Comparison of ENCODE assay signal across 1 cellular context in genomic region chr10:1048732-1049424, GRCh38.
TF ChIP-seq lines count a peak whose summit lies in the region.

Gene IDI1, minus strand, starts transcription at chr10:1049119. Its CDS starts 116 bp downstream, at chr10:1049003.

TF ChIP-seq in HepG2, 621 proteins besides CTCF, POLR2A, EP300 and RAD21 (continued from another document and continues in another):
- TF ChIP-seq ZBTB14 (CRISPR knock-in tag; IDR thresholded peaks at IDR 0.05) (peak; percentile 20; the same call in 1 of the 2 replicates), KLF16 (CRISPR knock-in tag; IDR thresholded peaks at IDR 0.05) (no peak; a peak in 1 of 4 replicates), CENPBD1 (CRISPR knock-in tag; IDR thresholded peaks at IDR 0.05; ENCODE audit: borderline replicate concordance, low read depth) (no peak), XRCC5 (optimal IDR thresholded peaks at IDR 0.05; ENCODE audit: low read length) (peak; percentile 14), MTF2 (CRISPR knock-in tag; IDR thresholded peaks at IDR 0.05; ENCODE audit: borderline replicate concordance) (no peak), PITX1 (CRISPR knock-in tag; IDR thresholded peaks at IDR 0.05) (no peak), CSRNP1 (CRISPR knock-in tag; IDR thresholded peaks at IDR 0.05) (peak; percentile 96), SRSF1 (optimal IDR thresholded peaks at IDR 0.05; ENCODE audit: low read depth, low read length) (peak; percentile 64), RAD51 (IDR thresholded peaks at IDR 0.05; ENCODE audit: borderline replicate concordance) (no peak), ATM (IDR thresholded peaks at IDR 0.05; ENCODE audit: borderline replicate concordance) (no peak), KAT8 (CRISPR knock-in tag; IDR thresholded peaks at IDR 0.05) (peak; percentile 68), FOXC1 (CRISPR knock-in tag; IDR thresholded peaks at IDR 0.05; ENCODE audit: borderline replicate concordance) (peak; percentile 55; the same call in 1 of the 2 replicates), ZNF431 (CRISPR knock-in tag; IDR thresholded peaks at IDR 0.05; ENCODE audit: borderline replicate concordance, low read depth) (peak; percentile 94), ZNF615 (CRISPR knock-in tag; IDR thresholded peaks at IDR 0.05; ENCODE audit: borderline replicate concordance) (no peak), ZNF280B (CRISPR knock-in tag; IDR thresholded peaks at IDR 0.05; ENCODE audit: borderline replicate concordance) (0 out of 2 replicates have a peak, but pooled peaks have one; percentile 18), CHD4 (IDR thresholded peaks at IDR 0.05; ENCODE audit: borderline replicate concordance, low read length) (no peak), THAP11 (CRISPR knock-in tag; IDR thresholded peaks at IDR 0.05) (peak; percentile 81), ZFX (CRISPR knock-in tag; IDR thresholded peaks at IDR 0.05; ENCODE audit: low read depth) (peak; percentile 89), ZNF691 (CRISPR knock-in tag; IDR thresholded peaks at IDR 0.05; ENCODE audit: borderline replicate concordance, low read depth) (peak; percentile 85), ZNF12 (CRISPR knock-in tag; IDR thresholded peaks at IDR 0.05) (no peak), HINFP (CRISPR knock-in tag; IDR thresholded peaks at IDR 0.05; ENCODE audit: low read depth) (0 out of 2 replicates have a peak, but pooled peaks have one; percentile 27), TEAD2 (CRISPR knock-in tag; IDR thresholded peaks at IDR 0.05) (no peak), ZNF567 (CRISPR knock-in tag; IDR thresholded peaks at IDR 0.05; ENCODE audit: borderline replicate concordance) (peak; percentile 28; the same call in 1 of the 2 replicates), ARNTL (CRISPR knock-in tag; IDR thresholded peaks at IDR 0.05) (peak; percentile 87), IKZF1 (IDR thresholded peaks at IDR 0.05) (no peak), TCF7L2 (IDR thresholded peaks at IDR 0.05; ENCODE audit: low read depth, low read length) (no peak), MXD3 (CRISPR knock-in tag; IDR thresholded peaks at IDR 0.05) (peak; percentile 83; the same call in 1 of the 2 replicates), ZNF563 (CRISPR knock-in tag; IDR thresholded peaks at IDR 0.05) (peak; percentile 86; the same call in 1 of the 2 replicates), ZNF496 (CRISPR knock-in tag; IDR thresholded peaks at IDR 0.05; ENCODE audit: insufficient replicate concordance) (no peak), ZNF792 (CRISPR knock-in tag; IDR thresholded peaks at IDR 0.05) (0 out of 2 replicates have a peak, but pooled peaks have one; percentile 7), NFIC (IDR thresholded peaks at IDR 0.05; ENCODE audit: low read length) (no peak), ZNF850 (CRISPR knock-in tag; conservative IDR thresholded peaks at IDR 0.05) (0 out of 2 replicates have a peak, but pooled peaks have one; percentile 24), BCL6 (CRISPR knock-in tag; IDR thresholded peaks at IDR 0.05) (0 out of 2 replicates have a peak, but pooled peaks have one; percentile 21), ZNF788 (CRISPR knock-in tag; IDR thresholded peaks at IDR 0.05; ENCODE audit: borderline replicate concordance) (peak; percentile 49; the same call in 1 of the 2 replicates), IRX3 (CRISPR knock-in tag; IDR thresholded peaks at IDR 0.05; ENCODE audit: borderline replicate concordance, low read depth) (0 out of 2 replicates have a peak, but pooled peaks have one; percentile 17), ZBTB38 (CRISPR knock-in tag; IDR thresholded peaks at IDR 0.05) (peak; percentile 77; the same call in 1 of the 2 replicates)
- TF ChIP-seq, protein P1, sequence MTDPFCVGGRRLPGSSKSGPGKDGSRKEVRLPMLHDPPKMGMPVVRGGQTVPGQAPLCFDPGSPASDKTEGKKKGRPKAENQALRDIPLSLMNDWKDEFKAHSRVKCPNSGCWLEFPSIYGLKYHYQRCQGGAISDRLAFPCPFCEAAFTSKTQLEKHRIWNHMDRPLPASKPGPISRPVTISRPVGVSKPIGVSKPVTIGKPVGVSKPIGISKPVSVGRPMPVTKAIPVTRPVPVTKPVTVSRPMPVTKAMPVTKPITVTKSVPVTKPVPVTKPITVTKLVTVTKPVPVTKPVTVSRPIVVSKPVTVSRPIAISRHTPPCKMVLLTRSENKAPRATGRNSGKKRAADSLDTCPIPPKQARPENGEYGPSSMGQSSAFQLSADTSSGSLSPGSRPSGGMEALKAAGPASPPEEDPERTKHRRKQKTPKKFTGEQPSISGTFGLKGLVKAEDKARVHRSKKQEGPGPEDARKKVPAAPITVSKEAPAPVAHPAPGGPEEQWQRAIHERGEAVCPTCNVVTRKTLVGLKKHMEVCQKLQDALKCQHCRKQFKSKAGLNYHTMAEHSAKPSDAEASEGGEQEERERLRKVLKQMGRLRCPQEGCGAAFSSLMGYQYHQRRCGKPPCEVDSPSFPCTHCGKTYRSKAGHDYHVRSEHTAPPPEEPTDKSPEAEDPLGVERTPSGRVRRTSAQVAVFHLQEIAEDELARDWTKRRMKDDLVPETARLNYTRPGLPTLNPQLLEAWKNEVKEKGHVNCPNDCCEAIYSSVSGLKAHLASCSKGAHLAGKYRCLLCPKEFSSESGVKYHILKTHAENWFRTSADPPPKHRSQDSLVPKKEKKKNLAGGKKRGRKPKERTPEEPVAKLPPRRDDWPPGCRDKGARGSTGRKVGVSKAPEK (CRISPR knock-in tag; IDR thresholded peaks at IDR 0.05; ENCODE audit: borderline replicate concordance): no peak
- TF ChIP-seq, protein P2, sequence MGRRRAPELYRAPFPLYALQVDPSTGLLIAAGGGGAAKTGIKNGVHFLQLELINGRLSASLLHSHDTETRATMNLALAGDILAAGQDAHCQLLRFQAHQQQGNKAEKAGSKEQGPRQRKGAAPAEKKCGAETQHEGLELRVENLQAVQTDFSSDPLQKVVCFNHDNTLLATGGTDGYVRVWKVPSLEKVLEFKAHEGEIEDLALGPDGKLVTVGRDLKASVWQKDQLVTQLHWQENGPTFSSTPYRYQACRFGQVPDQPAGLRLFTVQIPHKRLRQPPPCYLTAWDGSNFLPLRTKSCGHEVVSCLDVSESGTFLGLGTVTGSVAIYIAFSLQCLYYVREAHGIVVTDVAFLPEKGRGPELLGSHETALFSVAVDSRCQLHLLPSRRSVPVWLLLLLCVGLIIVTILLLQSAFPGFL (CRISPR knock-in tag; IDR thresholded peaks at IDR 0.05): no peak
- TF ChIP-seq, protein P3, sequence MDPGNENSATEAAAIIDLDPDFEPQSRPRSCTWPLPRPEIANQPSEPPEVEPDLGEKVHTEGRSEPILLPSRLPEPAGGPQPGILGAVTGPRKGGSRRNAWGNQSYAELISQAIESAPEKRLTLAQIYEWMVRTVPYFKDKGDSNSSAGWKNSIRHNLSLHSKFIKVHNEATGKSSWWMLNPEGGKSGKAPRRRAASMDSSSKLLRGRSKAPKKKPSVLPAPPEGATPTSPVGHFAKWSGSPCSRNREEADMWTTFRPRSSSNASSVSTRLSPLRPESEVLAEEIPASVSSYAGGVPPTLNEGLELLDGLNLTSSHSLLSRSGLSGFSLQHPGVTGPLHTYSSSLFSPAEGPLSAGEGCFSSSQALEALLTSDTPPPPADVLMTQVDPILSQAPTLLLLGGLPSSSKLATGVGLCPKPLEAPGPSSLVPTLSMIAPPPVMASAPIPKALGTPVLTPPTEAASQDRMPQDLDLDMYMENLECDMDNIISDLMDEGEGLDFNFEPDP (CRISPR knock-in tag; conservative IDR thresholded peaks at IDR 0.05): no peak
- TF ChIP-seq, protein P4, sequence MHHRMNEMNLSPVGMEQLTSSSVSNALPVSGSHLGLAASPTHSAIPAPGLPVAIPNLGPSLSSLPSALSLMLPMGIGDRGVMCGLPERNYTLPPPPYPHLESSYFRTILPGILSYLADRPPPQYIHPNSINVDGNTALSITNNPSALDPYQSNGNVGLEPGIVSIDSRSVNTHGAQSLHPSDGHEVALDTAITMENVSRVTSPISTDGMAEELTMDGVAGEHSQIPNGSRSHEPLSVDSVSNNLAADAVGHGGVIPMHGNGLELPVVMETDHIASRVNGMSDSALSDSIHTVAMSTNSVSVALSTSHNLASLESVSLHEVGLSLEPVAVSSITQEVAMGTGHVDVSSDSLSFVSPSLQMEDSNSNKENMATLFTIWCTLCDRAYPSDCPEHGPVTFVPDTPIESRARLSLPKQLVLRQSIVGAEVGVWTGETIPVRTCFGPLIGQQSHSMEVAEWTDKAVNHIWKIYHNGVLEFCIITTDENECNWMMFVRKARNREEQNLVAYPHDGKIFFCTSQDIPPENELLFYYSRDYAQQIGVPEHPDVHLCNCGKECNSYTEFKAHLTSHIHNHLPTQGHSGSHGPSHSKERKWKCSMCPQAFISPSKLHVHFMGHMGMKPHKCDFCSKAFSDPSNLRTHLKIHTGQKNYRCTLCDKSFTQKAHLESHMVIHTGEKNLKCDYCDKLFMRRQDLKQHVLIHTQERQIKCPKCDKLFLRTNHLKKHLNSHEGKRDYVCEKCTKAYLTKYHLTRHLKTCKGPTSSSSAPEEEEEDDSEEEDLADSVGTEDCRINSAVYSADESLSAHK (CRISPR knock-in tag; IDR thresholded peaks at IDR 0.05; ENCODE audit: borderline replicate concordance): no peak
- TF ChIP-seq, protein P5, sequence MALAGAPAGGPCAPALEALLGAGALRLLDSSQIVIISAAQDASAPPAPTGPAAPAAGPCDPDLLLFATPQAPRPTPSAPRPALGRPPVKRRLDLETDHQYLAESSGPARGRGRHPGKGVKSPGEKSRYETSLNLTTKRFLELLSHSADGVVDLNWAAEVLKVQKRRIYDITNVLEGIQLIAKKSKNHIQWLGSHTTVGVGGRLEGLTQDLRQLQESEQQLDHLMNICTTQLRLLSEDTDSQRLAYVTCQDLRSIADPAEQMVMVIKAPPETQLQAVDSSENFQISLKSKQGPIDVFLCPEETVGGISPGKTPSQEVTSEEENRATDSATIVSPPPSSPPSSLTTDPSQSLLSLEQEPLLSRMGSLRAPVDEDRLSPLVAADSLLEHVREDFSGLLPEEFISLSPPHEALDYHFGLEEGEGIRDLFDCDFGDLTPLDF (CRISPR knock-in tag; IDR thresholded peaks at IDR 0.05): peak; percentile 90
- TF ChIP-seq, protein P6, sequence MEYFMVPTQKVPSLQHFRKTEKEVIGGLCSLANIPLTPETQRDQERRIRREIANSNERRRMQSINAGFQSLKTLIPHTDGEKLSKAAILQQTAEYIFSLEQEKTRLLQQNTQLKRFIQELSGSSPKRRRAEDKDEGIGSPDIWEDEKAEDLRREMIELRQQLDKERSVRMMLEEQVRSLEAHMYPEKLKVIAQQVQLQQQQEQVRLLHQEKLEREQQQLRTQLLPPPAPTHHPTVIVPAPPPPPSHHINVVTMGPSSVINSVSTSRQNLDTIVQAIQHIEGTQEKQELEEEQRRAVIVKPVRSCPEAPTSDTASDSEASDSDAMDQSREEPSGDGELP (IDR thresholded peaks at IDR 0.05; ENCODE audit: borderline replicate concordance, low read depth): peak; percentile 60; the same call in 1 of the 2 replicates
